ENCODE assay signal across 23 cellular contexts in genomic region chr6:119322034-119322433, GRCh38. TPM values are rescaled to one million over a fixed set of nuclear protein-coding genes. Genes with fewer than 3 reads are reported as not detected.
DNase-seq lines count a peak whose midpoint lies in the region; ATAC-seq and TF ChIP-seq lines count a peak whose summit lies in the region.
"Had no signal": no experiment of that assay in that cellular context is flagged by ENCODE, and none has a peak within 500 bp of the region (broad histone marks: within the 10 kb centered on the region; RNA-seq: fewer than 3 reads in every experiment).

No MANE protein-coding gene starts in this region.

- peak overlapping the region; percentile 41 for H3K27ac Mint-ChIP-seq in activated CD8-positive, alpha-beta memory T cell treated with anti-CD3 and anti-CD28 coated beads, Interleukin-2, amount 10 ng/mL, durations not matched to agents 7 days and 5 days
- peak overlapping the region; percentile 13 for H3K27ac Mint-ChIP-seq in activated CD8-positive, alpha-beta T cell treated with anti-CD3 and anti-CD28 coated beads for 36 hours
- peak overlapping the region; percentile 32 to 70 for H3K27ac Mint-ChIP-seq in natural killer cell treated with Interleukin-12 subunit alpha and Interleukin-12 subunit beta and Interleukin-15 and Interleukin-18, amount 100 ng/mL, for 72 hours

- CTCF ChIA-PET in activated CD8-positive, alpha-beta memory T cell treated with anti-CD3 and anti-CD28 coated beads, Interleukin-2, amount 10 ng/mL, durations not matched to agents 7 days and 5 days (lab: Charles Lee) = interaction anchor here (0.8 to 2.3 kb wide), 5 partner anchors 8 to 26 kb away, joined by 3 to 8 read pairs (median 6); no protein-coding TSS in a partner anchor
- CTCF ChIA-PET in activated CD8-positive, alpha-beta T cell treated with anti-CD3 and anti-CD28 coated beads for 36 hours (lab: Charles Lee) = interaction anchor here (2.1 kb wide), 1 partner anchor 12 kb away, joined by 12 read pairs; no protein-coding TSS in a partner anchor
- CTCF ChIA-PET in PC-3 (lab: Charles Lee) = no interaction called here

- peak; percentile 31 for ATAC-seq in activated CD8-positive, alpha-beta memory T cell treated with anti-CD3 and anti-CD28 coated beads, Interleukin-2, amount 10 ng/mL, durations not matched to agents 7 days and 5 days
- ATAC-seq in HG03103 (IDR thresholded peaks at IDR 0.05; ENCODE audit: low read depth, unreplicated experiment) (peak; percentile 47), PC-3 (no peak)
- ATAC-seq in activated CD8-positive, alpha-beta T cell treated with anti-CD3 and anti-CD28 coated beads for 36 hours = no peak
- no peak for ATAC-seq in natural killer cell treated with Interleukin-12 subunit alpha and Interleukin-12 subunit beta and Interleukin-15 and Interleukin-18, amount 100 ng/mL, for 72 hours
- ATAC-seq: gastroesophageal sphincter, Panc1 had no signal

- no peaks in the 10 kb centered on the region for H3K9me2 ChIP-seq in PC-3 (replicated peaks; ENCODE audit: low read length)

- no peak overlapping the region for H2AFZ ChIP-seq in PC-3 (ENCODE audit: low read length)

- TF ChIP-seq CTCF in activated CD8-positive, alpha-beta T cell treated with anti-CD3 and anti-CD28 coated beads for 36 hours (IDR thresholded peaks at IDR 0.05) = no peak
- TF ChIP-seq CTCF in PC-3 (conservative IDR thresholded peaks at IDR 0.05; ENCODE audit: low read depth, low read length) = no peak

- H3K36me3 ChIP-seq in PC-3 (ENCODE audit: low read depth, low read length) = no peaks in the 10 kb centered on the region
- H3K36me3 ChIP-seq: BLaER1 treated with 17β-estradiol and CSF1 and Interleukin-3, amounts not matched to agents 10 nM and 100 nM; prostate gland; SJSA1 had no signal

- peaks cover 57% of the 10 kb centered on the region for H3K4me1 Mint-ChIP-seq in activated CD8-positive, alpha-beta memory T cell treated with anti-CD3 and anti-CD28 coated beads, Interleukin-2, amount 10 ng/mL, durations not matched to agents 7 days and 5 days
- H3K4me1 Mint-ChIP-seq in activated CD8-positive, alpha-beta T cell treated with anti-CD3 and anti-CD28 coated beads for 36 hours (ENCODE audit: low read depth) = peaks cover 22% of the 10 kb centered on the region
- H3K4me1 Mint-ChIP-seq in natural killer cell treated with Interleukin-12 subunit alpha and Interleukin-12 subunit beta and Interleukin-15 and Interleukin-18, amount 100 ng/mL, for 72 hours (ENCODE audit: low read depth in 2 of 2) = peaks cover 37 to 42% of the 10 kb centered on the region in 2 donors
- H3K4me1 Mint-ChIP-seq: neural crest cell had no signal

- no peak overlapping the region for H3K4me2 ChIP-seq in PC-3 (ENCODE audit: low read length)
- H3K4me2 ChIP-seq: BLaER1 treated with 17β-estradiol and CSF1 and Interleukin-3, amounts not matched to agents 10 nM and 100 nM had no signal

- intact Hi-C loops in activated CD8-positive, alpha-beta T cell treated with anti-CD3 and anti-CD28 coated beads for 36 hours (cut with micrococcal nuclease) = no loop called here
- intact Hi-C loops in PC-3 (cut with micrococcal nuclease) = no loop called here

- H3K4me3 ChIP-seq in PC-3 (ENCODE audit: low read length) = no peak overlapping the region
- H3K4me3 ChIP-seq: BLaER1 treated with 17β-estradiol and CSF1 and Interleukin-3, amounts not matched to agents 10 nM and 100 nM; esophagus muscularis mucosa; gastroesophageal sphincter; prostate gland; SJSA1; skin epidermis had no signal

- H3K79me2 ChIP-seq in PC-3 (ENCODE audit: low read length) = no peaks in the 10 kb centered on the region

- no peaks in the 10 kb centered on the region for H3K9me3 Mint-ChIP-seq in activated CD8-positive, alpha-beta memory T cell treated with anti-CD3 and anti-CD28 coated beads, Interleukin-2, amount 10 ng/mL, durations not matched to agents 7 days and 5 days (ENCODE audit: low read depth)
- H3K9me3 Mint-ChIP-seq in activated CD8-positive, alpha-beta T cell treated with anti-CD3 and anti-CD28 coated beads for 36 hours = no peaks in the 10 kb centered on the region
- no peaks in the 10 kb centered on the region for H3K9me3 Mint-ChIP-seq in natural killer cell treated with Interleukin-12 subunit alpha and Interleukin-12 subunit beta and Interleukin-15 and Interleukin-18, amount 100 ng/mL, for 72 hours
- H3K9me3 Mint-ChIP-seq: neural crest cell; T-helper 1 cell treated with Interleukin-12 subunit alpha and Interleukin-12 subunit beta and Interleukin-4 antibody, amounts not matched to agents 30 μg/mL and 1 μg/mL, for 36 hours had no signal

- H3K9ac ChIP-seq in PC-3 (ENCODE audit: low read length) = no peak overlapping the region
- H3K9ac ChIP-seq: BLaER1 treated with 17β-estradiol and CSF1 and Interleukin-3, amounts not matched to agents 10 nM and 100 nM had no signal

- no peak overlapping the region for H3K27ac ChIP-seq in PC-3 (ENCODE audit: low read length)
- H3K27ac ChIP-seq: BLaER1 treated with 17β-estradiol and CSF1 and Interleukin-3, amounts not matched to agents 10 nM and 100 nM; esophagus muscularis mucosa; gastroesophageal sphincter; prostate gland; SJSA1; skin epidermis had no signal

- H3K27me3 Mint-ChIP-seq in activated CD8-positive, alpha-beta memory T cell treated with anti-CD3 and anti-CD28 coated beads, Interleukin-2, amount 10 ng/mL, durations not matched to agents 7 days and 5 days = no peaks in the 10 kb centered on the region
- no peaks in the 10 kb centered on the region for H3K27me3 Mint-ChIP-seq in activated CD8-positive, alpha-beta T cell treated with anti-CD3 and anti-CD28 coated beads for 36 hours
- H3K27me3 Mint-ChIP-seq in natural killer cell treated with Interleukin-12 subunit alpha and Interleukin-12 subunit beta and Interleukin-15 and Interleukin-18, amount 100 ng/mL, for 72 hours = no peaks in the 10 kb centered on the region

- H3K4me1 ChIP-seq in PC-3 (ENCODE audit: insufficient read depth, low read length) = peaks cover 7% of the 10 kb centered on the region
- H3K4me1 ChIP-seq: BLaER1 treated with 17β-estradiol and CSF1 and Interleukin-3, amounts not matched to agents 10 nM and 100 nM; prostate gland; SJSA1 had no signal

- no peak for DNase-seq in activated CD8-positive, alpha-beta memory T cell treated with anti-CD3 and anti-CD28 coated beads, Interleukin-2, amount 10 ng/mL, durations not matched to agents 7 days and 5 days
- DNase-seq in activated CD8-positive, alpha-beta memory T cell treated with anti-CD3 and anti-CD28 coated beads for 24 hours = no peak
- DNase-seq in activated CD8-positive, alpha-beta T cell treated with anti-CD3 and anti-CD28 coated beads for 36 hours = no peak
- no peak for DNase-seq in natural killer cell treated with Interleukin-12 subunit alpha and Interleukin-12 subunit beta and Interleukin-15 and Interleukin-18, amount 100 ng/mL, for 72 hours (ENCODE audit: low spot score)
- no peak for DNase-seq in PC-3
- DNase-seq in DMS153 treated with DMSO at 0.1 percent for 48 hours (lab: John Stamatoyannopoulos, UW; ENCODE audit: unreplicated experiment) = no peak
- no peak for DNase-seq in A172 (ENCODE audit: low spot score)
- DNase-seq: activated CD4-positive, CD25-positive, alpha-beta regulatory T cell treated with anti-CD3 and anti-CD28 coated beads, Interleukin-2, amount 50 U/mL, for 72 hours; activated effector memory CD4-positive, alpha-beta T cell treated with Interleukin-2 at 50 U/mL for 16 hours; GDM1; NCI-H1436; NCI-H82; stimulated activated CD4-positive, alpha-beta T cell treated with anti-CD3 and anti-CD28 coated beads, Interleukin-2, amount 100 ng/mL, for 48 hours had no signal

- BruUV-seq in PC-3 (replicated peaks; lab: Mats Ljungman, UMichigan) = no TSS peak

- H3K4me3 Mint-ChIP-seq in activated CD8-positive, alpha-beta memory T cell treated with anti-CD3 and anti-CD28 coated beads, Interleukin-2, amount 10 ng/mL, durations not matched to agents 7 days and 5 days = no peak overlapping the region
- no peak overlapping the region for H3K4me3 Mint-ChIP-seq in activated CD8-positive, alpha-beta T cell treated with anti-CD3 and anti-CD28 coated beads for 36 hours
- H3K4me3 Mint-ChIP-seq in natural killer cell treated with Interleukin-12 subunit alpha and Interleukin-12 subunit beta and Interleukin-15 and Interleukin-18, amount 100 ng/mL, for 72 hours = no peak overlapping the region
- H3K4me3 Mint-ChIP-seq: neural crest cell had no signal

- POLR2A ChIA-PET in activated CD8-positive, alpha-beta T cell treated with anti-CD3 and anti-CD28 coated beads for 36 hours (lab: Charles Lee) = no interaction called here
- POLR2A ChIA-PET in PC-3 (lab: Charles Lee; ENCODE audit: unreplicated experiment) = no interaction called here

- no peaks in the 10 kb centered on the region for H4K20me1 ChIP-seq in PC-3 (ENCODE audit: low read length)

- H3K9me3 ChIP-seq in PC-3 (ENCODE audit: low read length) = no peaks in the 10 kb centered on the region
- H3K9me3 ChIP-seq: BLaER1 treated with 17β-estradiol and CSF1 and Interleukin-3, amounts not matched to agents 10 nM and 100 nM; esophagus muscularis mucosa; gastroesophageal sphincter; prostate gland; SJSA1 had no signal

- no peaks in the 10 kb centered on the region for H3F3A ChIP-seq in PC-3 (ENCODE audit: low read length, unreplicated experiment)

- H3K36me3 Mint-ChIP-seq in activated CD8-positive, alpha-beta memory T cell treated with anti-CD3 and anti-CD28 coated beads, Interleukin-2, amount 10 ng/mL, durations not matched to agents 7 days and 5 days = peaks cover 51% of the 10 kb centered on the region
- peaks cover 15% of the 10 kb centered on the region for H3K36me3 Mint-ChIP-seq in activated CD8-positive, alpha-beta T cell treated with anti-CD3 and anti-CD28 coated beads for 36 hours (ENCODE audit: low read depth)
- H3K36me3 Mint-ChIP-seq in natural killer cell treated with Interleukin-12 subunit alpha and Interleukin-12 subunit beta and Interleukin-15 and Interleukin-18, amount 100 ng/mL, for 72 hours = no peaks in the 10 kb centered on the region

- no peaks in the 10 kb centered on the region for H3K27me3 ChIP-seq in PC-3 (ENCODE audit: low read length)
- H3K27me3 ChIP-seq: BLaER1 treated with 17β-estradiol and CSF1 and Interleukin-3, amounts not matched to agents 10 nM and 100 nM; esophagus muscularis mucosa; gastroesophageal sphincter; SJSA1 had no signal

RNA-seq across cellular contexts. Expression of gene MAN1A1, which starts 27.5 kb away (rescaled TPM):
- total RNA-seq in activated CD8-positive, alpha-beta memory T cell treated with anti-CD3 and anti-CD28 coated beads, Interleukin-2, amount 10 ng/mL, durations not matched to agents 7 days and 5 days = 10 to 100 TPM; 34.8 to 38.4 TPM
- 10 to 100 TPM; 18.5 to 19.4 TPM for total RNA-seq in activated CD8-positive, alpha-beta T cell treated with anti-CD3 and anti-CD28 coated beads for 36 hours
- total RNA-seq in natural killer cell treated with Interleukin-12 subunit alpha and Interleukin-12 subunit beta and Interleukin-15 and Interleukin-18, amount 100 ng/mL, for 72 hours = 10 to 100 TPM; 27.5 to 34.2 TPM
- 19.0 and 24.6 TPM in 2 replicates for total RNA-seq in PC-3 (2014; rRNA removed)
- 5.7 and 6.3 TPM in 2 replicates for total RNA-seq in A172 (2014; rRNA removed; shearing (Covaris generic))

Comparison
In these comparisons a context has a peak if more than half of its experiments do, and no peak if none do; other contexts are left out.
1. ATAC-seq: peak in activated CD8-positive, alpha-beta memory T cell treated with anti-CD3 and anti-CD28 coated beads, Interleukin-2, amount 10 ng/mL, durations not matched to agents 7 days and 5 days (single experiment) and HG03103 (single experiment); none in activated CD8-positive, alpha-beta T cell treated with anti-CD3 and anti-CD28 coated beads for 36 hours (single experiment), natural killer cell treated with Interleukin-12 subunit alpha and Interleukin-12 subunit beta and Interleukin-15 and Interleukin-18, amount 100 ng/mL, for 72 hours (0 of 2) and PC-3 (single experiment).
2. Peak in every context shown above with its lines, with median percentiles within 50 percentile points of each other: H3K27ac Mint-ChIP-seq.